ENCODE assay signal across 20 cellular contexts in genomic region chr5:160325716-160326115, GRCh38. TPM values are rescaled to one million over a fixed set of nuclear protein-coding genes. Genes with fewer than 3 reads are reported as not detected.
DNase-seq lines count a peak whose midpoint lies in the region; ATAC-seq and TF ChIP-seq lines count a peak whose summit lies in the region.
"Had no signal": no experiment of that assay in that cellular context is flagged by ENCODE, and none has a peak within 500 bp of the region (broad histone marks: within the 10 kb centered on the region; RNA-seq: fewer than 3 reads in every experiment).

No MANE protein-coding gene starts in this region.

- H3K27ac ChIP-seq in right atrium auricular region (no peak overlapping the region), transverse colon (peak overlapping the region; percentile 35 to 67 (median 59)), osteoblast (ENCODE audit: low read depth, low read length) (no peak overlapping the region)
- H3K27ac ChIP-seq: 22Rv1 had no signal

- ATAC-seq in left colon = peak; percentile 65
- ATAC-seq: GM23338, HCT116 had no signal

- H3K27me3 ChIP-seq in right atrium auricular region = no peaks in the 10 kb centered on the region
- H3K27me3 ChIP-seq in transverse colon = no peaks in the 10 kb centered on the region
- H3K27me3 ChIP-seq in osteoblast (ENCODE audit: insufficient read depth, low read length) = peaks cover 4% of the 10 kb centered on the region
- H3K27me3 ChIP-seq: BE2C; BLaER1 treated with 17β-estradiol and CSF1 and Interleukin-3, amounts not matched to agents 10 nM and 100 nM had no signal

- H3K4me3 ChIP-seq in right atrium auricular region = no peak overlapping the region
- H3K4me3 ChIP-seq in transverse colon = no peak overlapping the region
- no peak overlapping the region for H3K4me3 ChIP-seq in osteoblast (ENCODE audit: insufficient read depth, low read length)
- H3K4me3 ChIP-seq: BLaER1 treated with 17β-estradiol and CSF1 and Interleukin-3, amounts not matched to agents 10 nM and 100 nM; GM23338 had no signal

- TF ChIP-seq POLR2A in transverse colon (IDR thresholded peaks at IDR 0.05) = no peak

- in situ Hi-C loops in transverse colon (cut with MboI; ENCODE audit: low pct_ligation_motif_present in 1 of 4, low pct_unique_long_range_greater_than_20kb in 1 of 4, low sequenced_read_pairs in 3 of 4) = loop anchor here in 1 of 4 donors (25.0 kb wide), 1 partner anchor 313 kb away; the partner anchor contains the start of gene TTC1

- no peaks in the 10 kb centered on the region for H3K36me3 ChIP-seq in right atrium auricular region
- H3K36me3 ChIP-seq in transverse colon = no peaks in the 10 kb centered on the region
- H3K36me3 ChIP-seq in osteoblast (ENCODE audit: insufficient read depth, low read length) = no peaks in the 10 kb centered on the region
- H3K36me3 ChIP-seq: BE2C; BLaER1 treated with 17β-estradiol and CSF1 and Interleukin-3, amounts not matched to agents 10 nM and 100 nM had no signal

- WGBS in transverse colon (ENCODE audit: low coverage in 1 of 2), 2 donors = 67 to 69% methylated on average over 2 of the region's 2 CpGs

- intact Hi-C loops in cardiac septum (cut with DNase I) = no loop called here
- intact Hi-C loops in left colon (cut with DNase I, micrococcal nuclease) = no loop called here
- intact Hi-C loops in transverse colon (cut with DNase I; ENCODE audit: low total_unique reads) = no loop called here

- no peaks in the 10 kb centered on the region for H3K79me2 ChIP-seq in osteoblast (ENCODE audit: insufficient read depth, low read length)

- TF ChIP-seq EP300 in transverse colon (IDR thresholded peaks at IDR 0.05; ENCODE audit: low read depth) = no peak

- DNase-seq in cardiac septum (ENCODE audit: low spot score) = peak; percentile 10
- no peak for DNase-seq in right atrium auricular region (ENCODE audit: low spot score)
- DNase-seq in left colon = no peak
- no peak for DNase-seq in transverse colon
- DNase-seq in nucleus accumbens (lab: John Stamatoyannopoulos, UW) = no peak
- no peak for DNase-seq in osteoblast (ENCODE audit: insufficient read length, low spot score, missing footprints)
- no peak for DNase-seq in Ammon's horn (ENCODE audit: low spot score)
- DNase-seq: BE2C; Calu3; CD4-positive, alpha-beta T cell; COR-L47; DMS53; DMS79 treated with DMSO at 0.1 percent for 48 hours; GF-D8; H9 had no signal

- H3K4me2 ChIP-seq in osteoblast (ENCODE audit: insufficient read depth, low read length) = no peak overlapping the region
- H3K4me2 ChIP-seq: GM23338 had no signal

- H3K9me3 ChIP-seq in right atrium auricular region (no peaks in the 10 kb centered on the region), transverse colon (no peaks in the 10 kb centered on the region), osteoblast (ENCODE audit: low read depth, low read length) (no peaks in the 10 kb centered on the region)
- H3K9me3 ChIP-seq: BE2C; BLaER1 treated with 17β-estradiol and CSF1 and Interleukin-3, amounts not matched to agents 10 nM and 100 nM had no signal

- H3K4me1 ChIP-seq in right atrium auricular region (no peaks in the 10 kb centered on the region), transverse colon (peaks cover 0 to 28% (median 12%) of the 10 kb centered on the region in 4 donors), osteoblast (ENCODE audit: insufficient read depth, low read length) (no peaks in the 10 kb centered on the region)
- H3K4me1 ChIP-seq: BE2C had no signal

- no peak for TF ChIP-seq CTCF in right atrium auricular region (IDR thresholded peaks at IDR 0.05)
- no peak for TF ChIP-seq CTCF in transverse colon (IDR thresholded peaks at IDR 0.05)
- TF ChIP-seq CTCF in osteoblast (IDR thresholded peaks at IDR 0.05; ENCODE audit: extremely low read depth, low read depth, low read length) = no peak

- H4K20me1 ChIP-seq in osteoblast (ENCODE audit: insufficient read depth, low read length) = no peaks in the 10 kb centered on the region
- H4K20me1 ChIP-seq: BLaER1 treated with 17β-estradiol and CSF1 and Interleukin-3, amounts not matched to agents 10 nM and 100 nM had no signal

- H2AFZ ChIP-seq in osteoblast (ENCODE audit: low read length) = no peak overlapping the region

RNA-seq across cellular contexts. Expression of gene CCNJL, which starts 13.4 kb away (rescaled TPM):
- total RNA-seq in cardiac septum (6.3 TPM), right atrium auricular region (1 to 10 TPM; 2.7 to 5.5 TPM), left colon (10 to 100 TPM; 19.0 to 27.7 TPM), transverse colon (10 to 100 TPM; 23.9 to 37.6 (median 28.3) TPM), osteoblast (0.88 and 1.1 TPM in 2 replicates)
- total RNA-seq: CD4-positive, alpha-beta T cell had no signal

RNA-seq across cellular contexts. Expression of gene C1QTNF2, which starts 44.7 kb away (rescaled TPM):
- total RNA-seq in cardiac septum = 1.3 TPM
- total RNA-seq in right atrium auricular region = 1 to 10 TPM; 1.5 to 2.2 TPM
- total RNA-seq in left colon = under 1 TPM; 0.56 to 0.73 TPM
- total RNA-seq in transverse colon = 1 to 10 TPM in 1 of 4 donors, under 1 TPM in 2, not detected in 1; 0.41 to 2.2 (median 0.79) TPM
- under 0.01 TPM in 1 of 2 replicates, not detected in the other for total RNA-seq in osteoblast
- total RNA-seq: Calu3; CD4-positive, alpha-beta T cell; G401 had no signal

Comparison
In these comparisons a context has a peak if more than half of its experiments do, and no peak if none do; other contexts are left out.
1. H3K27ac ChIP-seq: peak in transverse colon (4 of 4); none in right atrium auricular region (0 of 2) and osteoblast (single experiment).